Comparison of ENCODE assay signal across 16 cellular contexts in genomic region chr20:14332796-14333345, GRCh38.
A peak's percentile ranks its signal among the peaks of the same experiment; 100 is the strongest.
DNase-seq lines count a peak whose midpoint lies in the region; ATAC-seq and TF ChIP-seq lines count a peak whose summit lies in the region.
"Had no signal": no experiment of that assay in that cellular context is flagged by ENCODE, and none has a peak within 500 bp of the region (broad histone marks: within the 10 kb centered on the region; RNA-seq: fewer than 3 reads in every experiment).

No MANE protein-coding gene starts in this region.

- ATAC-seq in GM18505 (IDR thresholded peaks at IDR 0.05; ENCODE audit: unreplicated experiment) (no peak), HG03442 (IDR thresholded peaks at IDR 0.05; ENCODE audit: unreplicated experiment) (no peak), HG03565 (IDR thresholded peaks at IDR 0.05; ENCODE audit: unreplicated experiment) (no peak)
- ATAC-seq: activated T-helper 17 cell treated with anti-CD3 and anti-CD28 coated beads, Interleukin-2, amount 50 U/mL, for 72 hours had no signal

- no peaks in the 10 kb centered on the region for H3K9me3 ChIP-seq in parathyroid adenoma (ENCODE audit: control insufficient read depth, low read length)

- no peak overlapping the region for H3K9ac ChIP-seq in parathyroid adenoma

- TF ChIP-seq CTCF in parathyroid adenoma (IDR thresholded peaks at IDR 0.05) (no peak), GM20000 (IDR thresholded peaks at IDR 0.05; ENCODE audit: extremely low read depth, missing control alignments) (no peak)

- no peak overlapping the region for H2AFZ ChIP-seq in parathyroid adenoma

- no peaks in the 10 kb centered on the region for H3K36me3 ChIP-seq in parathyroid adenoma (ENCODE audit: control insufficient read depth, insufficient read depth, low read length)

- peaks cover 16% of the 10 kb centered on the region for H3K79me2 ChIP-seq in parathyroid adenoma

- DNase-seq in Ammon's horn (ENCODE audit: low spot score) (peak; percentile 28), amniotic epithelial cell (ENCODE audit: low read depth) (peak; percentile 24), inferior parietal cortex (ENCODE audit: extremely low spot score) (peak; percentile 41), GM20000 (ENCODE audit: low spot score) (no peak)
- DNase-seq: activated CD8-positive, alpha-beta memory T cell treated with anti-CD3 and anti-CD28 coated beads for 24 hours; GDM1; Kasumi-1; NCI-H524; stimulated activated CD4-positive, alpha-beta T cell treated with anti-CD3 and anti-CD28 coated beads, Interleukin-12 subunit alpha, Interleukin-12 subunit beta, amount 100 ng/mL, for 4 hours; SW 1271 had no signal

- peaks cover 17% of the 10 kb centered on the region for H3K4me1 ChIP-seq in parathyroid adenoma

- H3K27me3 ChIP-seq in parathyroid adenoma (ENCODE audit: control insufficient read depth, insufficient read depth, low read length) = no peaks in the 10 kb centered on the region

- H3K4me2 ChIP-seq in parathyroid adenoma (ENCODE audit: low read length) = peak overlapping the region; percentile 58

- TF ChIP-seq POLR2A in GM18505 (IDR thresholded peaks at IDR 0.05; ENCODE audit: borderline replicate concordance, extremely low read depth, insufficient read depth, insufficient read length) = no peak

- H3K27ac ChIP-seq in parathyroid adenoma = peak overlapping the region; percentile 50
- H3K27ac ChIP-seq: VCaP had no signal

- H3K4me3 ChIP-seq in parathyroid adenoma (ENCODE audit: low read depth, low read length) = peak overlapping the region; percentile 93
